ENCODE assay signal across 8 cellular contexts in genomic region chr19:14440049-14440448, GRCh38. TPM values are rescaled to one million over a fixed set of nuclear protein-coding genes. Genes with fewer than 3 reads are reported as not detected.
DNase-seq lines count a peak whose midpoint lies in the region; ATAC-seq and TF ChIP-seq lines count a peak whose summit lies in the region.

No MANE protein-coding gene starts in this region.

- H3K9me3 Mint-ChIP-seq in CD14-positive monocyte: no peaks in the 10 kb centered on the region
- H3K9me3 Mint-ChIP-seq in activated T-cell treated with anti-CD3 and anti-CD28 coated beads, Interleukin-2, amount 50 U/mL, for 4 hours: no peaks in the 10 kb centered on the region

- H3K4me3 Mint-ChIP-seq in CD14-positive monocyte: peak overlapping the region; percentile 80 to 94
- peak overlapping the region; percentile 90 for H3K4me3 Mint-ChIP-seq in activated T-cell treated with anti-CD3 and anti-CD28 coated beads, Interleukin-2, amount 50 U/mL, for 4 hours

- peaks cover 51% of the 10 kb centered on the region for H3K4me1 Mint-ChIP-seq in CD14-positive monocyte
- peaks cover 50% of the 10 kb centered on the region for H3K4me1 Mint-ChIP-seq in activated T-cell treated with anti-CD3 and anti-CD28 coated beads, Interleukin-2, amount 50 U/mL, for 4 hours (ENCODE audit: low read depth)

- H3K27me3 Mint-ChIP-seq in CD14-positive monocyte (ENCODE audit: low read depth in 3 of 3): no peaks in the 10 kb centered on the region
- no peaks in the 10 kb centered on the region for H3K27me3 Mint-ChIP-seq in activated T-cell treated with anti-CD3 and anti-CD28 coated beads, Interleukin-2, amount 50 U/mL, for 4 hours (ENCODE audit: low read depth)

- DNase-seq in CD14-positive monocyte (ENCODE audit: low spot score) (peak; percentile 93), MV-4-11 (lab: John Stamatoyannopoulos, UW) (peak; percentile 97), left ventricle myocardium superior (peak; percentile 84), NCI-H510A treated with DMSO at 0.1 percent for 48 hours (lab: John Stamatoyannopoulos, UW) (no peak), NCI-H1694 (lab: John Stamatoyannopoulos, UW) (no peak)
- DNase-seq in activated T-cell treated with anti-CD3 and anti-CD28 coated beads, Interleukin-2, amount 50 U/mL, for 4 hours: peak; percentile 65
- DNase-seq in stimulated activated CD4-positive, alpha-beta T cell treated with anti-CD3 and anti-CD28 coated beads, Interleukin-4, amount 100 ng/mL, for 1 hour: peak; percentile 79

- peak overlapping the region; percentile 76 to 98 (median 93) for H3K27ac Mint-ChIP-seq in CD14-positive monocyte

- peaks cover 31 to 54% of the 10 kb centered on the region in 2 donors for H3K36me3 Mint-ChIP-seq in CD14-positive monocyte
- peaks cover 19% of the 10 kb centered on the region for H3K36me3 Mint-ChIP-seq in activated T-cell treated with anti-CD3 and anti-CD28 coated beads, Interleukin-2, amount 50 U/mL, for 4 hours (ENCODE audit: insufficient read depth)

- no peak for TF ChIP-seq CTCF in CD14-positive monocyte (IDR thresholded peaks at IDR 0.05)

- ATAC-seq in GM21515 (IDR thresholded peaks at IDR 0.05; ENCODE audit: unreplicated experiment) (peak; percentile 81), left ventricle myocardium superior (peak; percentile 65)
- ATAC-seq in activated T-cell treated with anti-CD3 and anti-CD28 coated beads, Interleukin-2, amount 50 U/mL, for 4 hours: peak; percentile 99

- intact Hi-C loops in CD14-positive monocyte (cut with micrococcal nuclease): no loop called here
- intact Hi-C loops in left ventricle myocardium superior (cut with micrococcal nuclease): no loop called here

RNA-seq across cellular contexts. Expression of gene PKN1, which starts 6.9 kb away (rescaled TPM):
- polyA plus RNA-seq in CD14-positive monocyte: 10 to 100 TPM; 49.5 to 49.6 TPM
- 100 to 1,000 TPM; 171 to 213 (median 197) TPM for total RNA-seq in activated T-cell treated with anti-CD3 and anti-CD28 coated beads, Interleukin-2, amount 50 U/mL, for 4 hours
- 162 TPM for total RNA-seq in left ventricle myocardium superior

RNA-seq across cellular contexts. Expression of gene DDX39A, which starts 20.9 kb away (rescaled TPM):
- polyA plus RNA-seq in CD14-positive monocyte: 10 to 100 TPM; 78.7 to 83.5 TPM
- 100 to 1,000 TPM; 538 to 557 (median 548) TPM for total RNA-seq in activated T-cell treated with anti-CD3 and anti-CD28 coated beads, Interleukin-2, amount 50 U/mL, for 4 hours
- 32.4 TPM for total RNA-seq in left ventricle myocardium superior

RNA-seq across cellular contexts. Expression of gene PTGER1, which starts 35.1 kb away (rescaled TPM):
- polyA plus RNA-seq in CD14-positive monocyte: not detected
- total RNA-seq in activated T-cell treated with anti-CD3 and anti-CD28 coated beads, Interleukin-2, amount 50 U/mL, for 4 hours: under 1 TPM in 1 of 3 donors, not detected in 2; 0.19 TPM
- not detected for total RNA-seq in left ventricle myocardium superior

RNA-seq across cellular contexts. Expression of gene GIPC1, which starts 55.9 kb away (rescaled TPM):
- 1 to 10 TPM; 4.8 to 6.2 TPM for polyA plus RNA-seq in CD14-positive monocyte
- total RNA-seq in activated T-cell treated with anti-CD3 and anti-CD28 coated beads, Interleukin-2, amount 50 U/mL, for 4 hours: 10 to 100 TPM; 42.5 to 49.8 (median 44.3) TPM
- total RNA-seq in left ventricle myocardium superior: 55.9 TPM

RNA-seq across cellular contexts. Expression of gene ADGRE5, which starts 58.8 kb away (rescaled TPM):
- 100 to 1,000 TPM; 259 to 279 TPM for polyA plus RNA-seq in CD14-positive monocyte
- 100 to 1,000 TPM; 217 to 280 (median 218) TPM for total RNA-seq in activated T-cell treated with anti-CD3 and anti-CD28 coated beads, Interleukin-2, amount 50 U/mL, for 4 hours
- total RNA-seq in left ventricle myocardium superior: 39.5 TPM

Comparison
In these comparisons a context has a peak if more than half of its experiments do, and no peak if none do; other contexts are left out.
1. DNase-seq: peak in CD14-positive monocyte (single experiment), MV-4-11 (single experiment), activated T-cell treated with anti-CD3 and anti-CD28 coated beads, Interleukin-2, amount 50 U/mL, for 4 hours (single experiment), left ventricle myocardium superior (single experiment) and stimulated activated CD4-positive, alpha-beta T cell treated with anti-CD3 and anti-CD28 coated beads, Interleukin-4, amount 100 ng/mL, for 1 hour (single experiment); none in NCI-H510A treated with DMSO at 0.1 percent for 48 hours (single experiment) and NCI-H1694 (single experiment).
2. RNA of gene DDX39A, which starts 20.9 kb away (total RNA-seq): 538 to 557 TPM in activated T-cell treated with anti-CD3 and anti-CD28 coated beads, Interleukin-2, amount 50 U/mL, for 4 hours; 32.4 TPM in left ventricle myocardium superior (single experiment); every median in the first group is over 10 times any median in the second.
3. Peak in every context shown above with its lines, with median percentiles within 50 percentile points of each other: ATAC-seq.